In the genomic region with DNA sequence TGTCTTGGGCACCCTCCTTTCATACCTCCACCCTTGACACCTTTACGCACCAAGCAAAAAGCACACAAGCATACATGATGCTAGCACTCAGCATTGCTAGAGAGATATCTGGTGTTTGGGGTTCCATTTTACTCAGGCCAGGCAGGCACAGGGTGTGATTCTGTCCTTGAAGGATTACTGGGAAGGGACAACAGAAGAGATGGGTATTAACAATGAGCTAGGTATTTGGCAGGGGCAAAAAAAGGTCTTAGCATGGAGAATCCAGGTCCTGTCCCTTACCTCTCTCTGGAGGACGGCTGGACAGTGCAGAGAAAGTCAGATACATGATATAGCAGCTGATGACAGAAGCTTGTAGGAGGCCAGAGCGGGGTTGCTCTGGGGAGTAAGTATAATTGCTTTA, we compare ENCODE assay signal across 16 cellular contexts. TPM values are rescaled to one million over a fixed set of nuclear protein-coding genes. Genes with fewer than 3 reads are reported as not detected.
DNase-seq lines count a peak whose midpoint lies in the region; ATAC-seq and TF ChIP-seq lines count a peak whose summit lies in the region.
"Had no signal": no experiment of that assay in that cellular context is flagged by ENCODE, and none has a peak within 500 bp of the region (broad histone marks: within the 10 kb centered on the region; RNA-seq: fewer than 3 reads in every experiment).

No MANE protein-coding gene starts in this region.

- no peak for TF ChIP-seq POLR2A in esophagus squamous epithelium (IDR thresholded peaks at IDR 0.05)

- TF ChIP-seq CTCF in endothelial cell (IDR thresholded peaks at IDR 0.05; ENCODE audit: unreplicated experiment): no peak
- TF ChIP-seq CTCF in esophagus squamous epithelium (IDR thresholded peaks at IDR 0.05): no peak

- H3K27ac Mint-ChIP-seq in activated naive CD4-positive, alpha-beta T cell treated with anti-CD3 and anti-CD28 coated beads, Interleukin-2, amount 50 U/mL, for 24 hours: peak overlapping the region; percentile 72
- peak overlapping the region in 1 of 2 donors; percentile 65 for H3K27ac Mint-ChIP-seq in activated naive CD4-positive, alpha-beta T cell treated with anti-CD3 and anti-CD28 coated beads, Interleukin-2, amount 50 U/mL, for 72 hours
- H3K27ac Mint-ChIP-seq in T-cell (peak overlapping the region; percentile 40 to 68), endothelial cell (ENCODE audit: unreplicated experiment) (peak overlapping the region; percentile 52)
- H3K27ac Mint-ChIP-seq in stimulated activated naive B cell treated with anti-CD40 and anti-IgM and Interleukin-4, amounts not matched to agents 10 μg/mL and 1 μg/mL and 100 μg/mL, for 72 hours: peak overlapping the region; percentile 53

- no peaks in the 10 kb centered on the region for H3K27me3 ChIP-seq in esophagus squamous epithelium
- H3K27me3 ChIP-seq: dorsolateral prefrontal cortex, neutrophil had no signal

- H3K27ac ChIP-seq in esophagus squamous epithelium: peak overlapping the region in 1 of 4 donors; percentile 93

- H3K9me3 Mint-ChIP-seq in activated naive CD4-positive, alpha-beta T cell treated with anti-CD3 and anti-CD28 coated beads, Interleukin-2, amount 50 U/mL, for 24 hours: no peaks in the 10 kb centered on the region
- no peaks in the 10 kb centered on the region for H3K9me3 Mint-ChIP-seq in activated naive CD4-positive, alpha-beta T cell treated with anti-CD3 and anti-CD28 coated beads, Interleukin-2, amount 50 U/mL, for 72 hours
- H3K9me3 Mint-ChIP-seq in T-cell (no peaks in the 10 kb centered on the region), endothelial cell (ENCODE audit: unreplicated experiment) (no peaks in the 10 kb centered on the region)
- H3K9me3 Mint-ChIP-seq in stimulated activated naive B cell treated with anti-CD40 and anti-IgM and Interleukin-4, amounts not matched to agents 10 μg/mL and 1 μg/mL and 100 μg/mL, for 72 hours: peaks cover 0 to 1% of the 10 kb centered on the region in 2 donors
- H3K9me3 Mint-ChIP-seq: stimulated activated naive CD8-positive, alpha-beta T cell treated with anti-CD3 and anti-CD28 coated beads, Interleukin-15, amount 100 ng/mL, for 72 hours had no signal

- 82 to 90% methylated on average over 3 of the region's 3 CpGs for WGBS in esophagus squamous epithelium, 2 donors

- H3K4me1 ChIP-seq in esophagus squamous epithelium: peaks cover 42 to 85% (median 43%) of the 10 kb centered on the region in 3 donors

- intact Hi-C loops in esophagus squamous epithelium (cut with DNase I): no loop called here

- H3K4me3 ChIP-seq in esophagus squamous epithelium: no peak overlapping the region
- H3K4me3 ChIP-seq: dorsolateral prefrontal cortex had no signal

- H3K36me3 Mint-ChIP-seq in activated naive CD4-positive, alpha-beta T cell treated with anti-CD3 and anti-CD28 coated beads, Interleukin-2, amount 50 U/mL, for 24 hours: peaks cover 45% of the 10 kb centered on the region
- H3K36me3 Mint-ChIP-seq in activated naive CD4-positive, alpha-beta T cell treated with anti-CD3 and anti-CD28 coated beads, Interleukin-2, amount 50 U/mL, for 72 hours: peaks cover 64 to 73% of the 10 kb centered on the region in 2 donors
- H3K36me3 Mint-ChIP-seq in T-cell (peaks cover 58% of the 10 kb centered on the region), endothelial cell (ENCODE audit: low read depth, unreplicated experiment) (peaks cover 63% of the 10 kb centered on the region)
- H3K36me3 Mint-ChIP-seq in stimulated activated naive B cell treated with anti-CD40 and anti-IgM and Interleukin-4, amounts not matched to agents 10 μg/mL and 1 μg/mL and 100 μg/mL, for 72 hours: peaks cover 62 to 85% of the 10 kb centered on the region in 2 donors

- CTCF ChIA-PET in T-cell (lab: Charles Lee): interaction anchor here (0.5 to 1.3 kb wide), 5 partner anchors 10 to 1827 kb away, joined by 3 to 5 read pairs (median 4); a partner anchor contains a TSS

- no peak overlapping the region for H3K4me3 Mint-ChIP-seq in activated naive CD4-positive, alpha-beta T cell treated with anti-CD3 and anti-CD28 coated beads, Interleukin-2, amount 50 U/mL, for 24 hours
- H3K4me3 Mint-ChIP-seq in T-cell (no peak overlapping the region), endothelial cell (ENCODE audit: unreplicated experiment) (peak overlapping the region; percentile 72)
- no peak overlapping the region for H3K4me3 Mint-ChIP-seq in stimulated activated naive B cell treated with anti-CD40 and anti-IgM and Interleukin-4, amounts not matched to agents 10 μg/mL and 1 μg/mL and 100 μg/mL, for 72 hours
- H3K4me3 Mint-ChIP-seq: stimulated activated naive CD8-positive, alpha-beta T cell treated with anti-CD3 and anti-CD28 coated beads, Interleukin-15, amount 100 ng/mL, for 72 hours had no signal

- H3K36me3 ChIP-seq in esophagus squamous epithelium: peaks cover 32 to 64% (median 33%) of the 10 kb centered on the region in 3 donors

- H3K27me3 Mint-ChIP-seq in activated naive CD4-positive, alpha-beta T cell treated with anti-CD3 and anti-CD28 coated beads, Interleukin-2, amount 50 U/mL, for 24 hours: no peaks in the 10 kb centered on the region
- H3K27me3 Mint-ChIP-seq in T-cell: no peaks in the 10 kb centered on the region
- peaks cover 29% of the 10 kb centered on the region for H3K27me3 Mint-ChIP-seq in endothelial cell (ENCODE audit: unreplicated experiment)
- H3K27me3 Mint-ChIP-seq in stimulated activated naive B cell treated with anti-CD40 and anti-IgM and Interleukin-4, amounts not matched to agents 10 μg/mL and 1 μg/mL and 100 μg/mL, for 72 hours: no peaks in the 10 kb centered on the region
- H3K27me3 Mint-ChIP-seq: stimulated activated naive CD8-positive, alpha-beta T cell treated with anti-CD3 and anti-CD28 coated beads, Interleukin-15, amount 100 ng/mL, for 72 hours had no signal

- POLR2A ChIA-PET in T-cell (lab: Charles Lee): interaction anchor here (0.5 to 1.1 kb wide), 2 partner anchors 28 to 1656 kb away, joined by 3 to 5 read pairs; a partner anchor contains a TSS

- no peak for DNase-seq in activated naive CD4-positive, alpha-beta T cell treated with anti-CD3 and anti-CD28 coated beads, Interleukin-2, amount 50 U/mL, for 72 hours (ENCODE audit: low spot score in 2 of 2)
- DNase-seq in T-cell: no peak
- DNase-seq in endothelial cell (ENCODE audit: low spot score): no peak
- no peak for DNase-seq in stimulated activated naive B cell treated with anti-CD40 and anti-IgM and Interleukin-4, amounts not matched to agents 10 μg/mL and 1 μg/mL and 100 μg/mL, for 72 hours
- DNase-seq in OCI-M2 (lab: John Stamatoyannopoulos, UW; ENCODE audit: unreplicated experiment): no peak
- no peak for DNase-seq in esophagus squamous epithelium (lab: John Stamatoyannopoulos, UW)
- DNase-seq: amygdala; DMS 273 treated with DMSO at 0.1 percent for 48 hours; dorsolateral prefrontal cortex; NCI-H2171; SHP77 treated with DMSO at 0.1 percent for 48 hours; stimulated activated naive CD8-positive, alpha-beta T cell treated with anti-CD3 and anti-CD28 coated beads, Interleukin-15, amount 100 ng/mL, for 72 hours had no signal

- ATAC-seq in activated naive CD4-positive, alpha-beta T cell treated with anti-CD3 and anti-CD28 coated beads, Interleukin-2, amount 50 U/mL, for 72 hours: no peak
- no peak for ATAC-seq in T-cell (replicated peaks in 1 of 4)
- ATAC-seq in stimulated activated naive B cell treated with anti-CD40 and anti-IgM and Interleukin-4, amounts not matched to agents 10 μg/mL and 1 μg/mL and 100 μg/mL, for 72 hours (replicated peaks): no peak
- no peak for ATAC-seq in HG03432 (IDR thresholded peaks at IDR 0.05; ENCODE audit: unreplicated experiment)
- ATAC-seq: stimulated activated naive CD8-positive, alpha-beta T cell treated with anti-CD3 and anti-CD28 coated beads, Interleukin-15, amount 100 ng/mL, for 72 hours had no signal

- H3K9me3 ChIP-seq in esophagus squamous epithelium: no peaks in the 10 kb centered on the region
- H3K9me3 ChIP-seq: neutrophil had no signal

- H3K4me1 Mint-ChIP-seq in activated naive CD4-positive, alpha-beta T cell treated with anti-CD3 and anti-CD28 coated beads, Interleukin-2, amount 50 U/mL, for 24 hours: peaks cover 77% of the 10 kb centered on the region
- peaks cover 72 to 79% (median 77%) of the 10 kb centered on the region in 3 donors for H3K4me1 Mint-ChIP-seq in T-cell
- peaks cover 56% of the 10 kb centered on the region for H3K4me1 Mint-ChIP-seq in endothelial cell (ENCODE audit: unreplicated experiment)
- peaks cover 43 to 69% of the 10 kb centered on the region in 2 donors for H3K4me1 Mint-ChIP-seq in stimulated activated naive B cell treated with anti-CD40 and anti-IgM and Interleukin-4, amounts not matched to agents 10 μg/mL and 1 μg/mL and 100 μg/mL, for 72 hours

RNA-seq across cellular contexts. Expression of a gene that starts 3.5 kb away (rescaled TPM):
- total RNA-seq in activated naive CD4-positive, alpha-beta T cell treated with anti-CD3 and anti-CD28 coated beads, Interleukin-2, amount 50 U/mL, for 72 hours: under 1 TPM; 0.31 to 0.61 TPM
- total RNA-seq in T-cell: under 1 TPM in 3 of 5 donors, not detected in 2; 0.20 to 0.32 (median 0.26) TPM
- not detected for total RNA-seq in endothelial cell (ENCODE audit: unreplicated experiment)
- total RNA-seq in esophagus squamous epithelium: under 1 TPM in 1 of 4 donors, not detected in 3; 0.19 TPM
- total RNA-seq: liver had no signal

RNA-seq across cellular contexts. Expression of a gene that starts 3.8 kb away (rescaled TPM):
- total RNA-seq in activated naive CD4-positive, alpha-beta T cell treated with anti-CD3 and anti-CD28 coated beads, Interleukin-2, amount 50 U/mL, for 72 hours: 10 to 100 TPM; 11.6 to 35.2 TPM
- 10 to 100 TPM; 19.2 to 23.6 (median 21.8) TPM for total RNA-seq in T-cell
- total RNA-seq in endothelial cell (ENCODE audit: unreplicated experiment): 6.5 TPM
- 1 to 10 TPM; 2.0 to 9.3 (median 5.8) TPM for total RNA-seq in esophagus squamous epithelium

RNA-seq across cellular contexts. Expression of a gene that starts 4.4 kb away (rescaled TPM):
- total RNA-seq in activated naive CD4-positive, alpha-beta T cell treated with anti-CD3 and anti-CD28 coated beads, Interleukin-2, amount 50 U/mL, for 72 hours: 100 to 1,000 TPM; 714 to 722 TPM
- total RNA-seq in T-cell (100 to 1,000 TPM; 397 to 586 (median 532) TPM), endothelial cell (ENCODE audit: unreplicated experiment) (845 TPM), esophagus squamous epithelium (100 to 1,000 TPM; 520 to 903 (median 765) TPM)

RNA-seq across cellular contexts. Expression of a gene that starts 19.8 kb away (rescaled TPM):
- total RNA-seq in activated naive CD4-positive, alpha-beta T cell treated with anti-CD3 and anti-CD28 coated beads, Interleukin-2, amount 50 U/mL, for 72 hours: 1 to 10 TPM; 4.5 to 9.3 TPM
- total RNA-seq in T-cell: 1 to 10 TPM in 4 of 5 donors, under 1 TPM in 1; 0.80 to 6.5 (median 2.2) TPM
- total RNA-seq in endothelial cell (ENCODE audit: unreplicated experiment): 1.9 TPM
- total RNA-seq in esophagus squamous epithelium: 10 to 100 TPM; 16.9 to 40.4 (median 29.9) TPM

RNA-seq across cellular contexts. Expression of a gene that starts 27.9 kb away (rescaled TPM):
- 10 to 100 TPM; 48.5 to 50.2 TPM for total RNA-seq in activated naive CD4-positive, alpha-beta T cell treated with anti-CD3 and anti-CD28 coated beads, Interleukin-2, amount 50 U/mL, for 72 hours
- 10 to 100 TPM in 4 of 5 donors, 1 to 10 TPM in 1; 9.6 to 22.1 (median 21.0) TPM for total RNA-seq in T-cell
- total RNA-seq in endothelial cell (ENCODE audit: unreplicated experiment): 28.6 TPM
- 10 to 100 TPM; 14.5 to 21.6 (median 18.4) TPM for total RNA-seq in esophagus squamous epithelium
